3 cellular contexts compared by ENCODE assay signal in the genomic region with DNA sequence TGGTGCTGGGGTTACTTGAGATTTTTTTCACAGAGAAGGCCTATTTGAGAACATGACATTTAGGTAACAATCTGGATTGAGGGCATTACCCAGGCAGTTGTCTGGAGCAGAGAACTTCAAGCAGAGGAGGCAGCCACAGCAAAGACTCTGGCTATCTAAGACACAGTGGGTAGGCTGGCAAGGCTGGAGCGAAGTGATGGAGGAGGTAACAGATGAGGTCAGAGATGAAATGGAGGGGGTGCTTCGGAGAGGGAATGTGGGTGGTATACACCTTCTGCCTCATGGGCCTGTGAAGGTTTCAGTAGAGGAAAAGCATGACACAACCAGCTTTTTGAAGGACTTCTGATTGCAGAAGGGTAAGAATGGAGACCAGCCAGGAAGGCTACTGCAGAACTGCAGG.
"Had no signal": no experiment of that assay in that cellular context is flagged by ENCODE, and none has a peak within 500 bp of the region (broad histone marks: within the 10 kb centered on the region; RNA-seq: fewer than 3 reads in every experiment).

No MANE protein-coding gene starts in this region.

- H3K4me3 ChIP-seq: GM12878 had no signal

- DNase-seq: GDM1, GF-D8 had no signal
